Comparison of ENCODE assay signal across 23 cellular contexts in genomic region chr12:41466762-41467270, GRCh38.
DNase-seq lines count a peak whose midpoint lies in the region; ATAC-seq and TF ChIP-seq lines count a peak whose summit lies in the region.
"Had no signal": no experiment of that assay in that cellular context is flagged by ENCODE, and none has a peak within 500 bp of the region (broad histone marks: within the 10 kb centered on the region; RNA-seq: fewer than 3 reads in every experiment).

No MANE protein-coding gene starts in this region.

- no peak overlapping the region for H3K23ac ChIP-seq in H9 (ENCODE audit: insufficient read length, low read depth, low read length)

- no peaks in the 10 kb centered on the region for H3K27me3 Mint-ChIP-seq in H9 (ENCODE audit: low read depth)
- peaks cover 0 to 3% (median 0%) of the 10 kb centered on the region in 5 donors for H3K27me3 Mint-ChIP-seq in naive thymus-derived CD8-positive, alpha-beta T cell
- H3K27me3 Mint-ChIP-seq: activated naive CD8-positive, alpha-beta T cell treated with anti-CD3 and anti-CD28 coated beads, Interleukin-2, amount 50 U/mL, for 24 hours; stimulated activated naive CD8-positive, alpha-beta T cell treated with anti-CD3 and anti-CD28 coated beads, Interleukin-15, amount 100 ng/mL, for 72 hours had no signal

- H3K9me3 ChIP-seq in H9 (ENCODE audit: control insufficient read depth, low read depth, low read length): no peaks in the 10 kb centered on the region
- no peaks in the 10 kb centered on the region for H3K9me3 ChIP-seq in ovary
- H3K9me3 ChIP-seq: BLaER1, body of pancreas, lower lobe of right lung, tibial nerve had no signal

- no peaks in the 10 kb centered on the region for H3K9me3 Mint-ChIP-seq in H9
- H3K9me3 Mint-ChIP-seq in naive thymus-derived CD8-positive, alpha-beta T cell: peaks cover 0 to 3% (median 0%) of the 10 kb centered on the region in 9 donors
- H3K9me3 Mint-ChIP-seq: activated naive CD8-positive, alpha-beta T cell treated with anti-CD3 and anti-CD28 coated beads, Interleukin-2, amount 50 U/mL, for 24 hours; stimulated activated naive CD8-positive, alpha-beta T cell treated with anti-CD3 and anti-CD28 coated beads, Interleukin-15, amount 100 ng/mL, for 72 hours; T-helper 2 cell treated with Interferon-gamma antibody and Interleukin-4, amounts not matched to agents 5 μg/mL and 100 μg/mL, for 36 hours had no signal

- no peak overlapping the region for H2BK20ac ChIP-seq in H9 (ENCODE audit: low read depth, low read length, poor library complexity, severe bottlenecking)

- no peak overlapping the region for H4K5ac ChIP-seq in H9 (ENCODE audit: insufficient read length, low read depth, low read length)

- no peak overlapping the region for H3K4me2 ChIP-seq in H9 (ENCODE audit: insufficient read depth, insufficient read length, low read length)
- H3K4me2 ChIP-seq: BLaER1 had no signal

- H3K23me2 ChIP-seq in H9 (ENCODE audit: insufficient read length, low read depth, low read length, poor library complexity, severe bottlenecking): no peaks in the 10 kb centered on the region

- no peak overlapping the region for H2AFZ ChIP-seq in H9 (ENCODE audit: low read length)

- TF ChIP-seq EP300 in ovary (IDR thresholded peaks at IDR 0.05): no peak

- H2BK120ac ChIP-seq in H9 (ENCODE audit: low read depth, low read length, poor library complexity, severe bottlenecking): no peak overlapping the region

- no peaks in the 10 kb centered on the region for H3K79me1 ChIP-seq in H9 (ENCODE audit: insufficient read depth, low read depth, low read length, poor library complexity, severe bottlenecking)

- H3K4me1 ChIP-seq in H9 (ENCODE audit: insufficient read depth, low read length) (peaks cover 6% of the 10 kb centered on the region; the same call in 1 of the 2 replicates), ovary (ENCODE audit: insufficient read depth) (no peaks in the 10 kb centered on the region)
- H3K4me1 ChIP-seq: body of pancreas, lower lobe of right lung, tibial nerve had no signal

- WGBS in H9 (ENCODE audit: extremely low coverage, insufficient read length, low lambda C conversion rate): no CpG with 5 or more reads among the region's 5 CpGs
- WGBS in ovary, 3 donors: 89 to 96% (median 96%) methylated on average over 5 of the region's 5 CpGs

- no peak for ATAC-seq in GM21576 (IDR thresholded peaks at IDR 0.05; ENCODE audit: unreplicated experiment)
- no peak for ATAC-seq in naive thymus-derived CD8-positive, alpha-beta T cell
- ATAC-seq: activated naive CD8-positive, alpha-beta T cell treated with anti-CD3 and anti-CD28 coated beads, Interleukin-2, amount 50 U/mL, for 24 hours; body of pancreas; lower lobe of right lung; SK-N-SH treated with all-trans-retinoic acid at 6 μM for 48 hours; stimulated activated naive CD8-positive, alpha-beta T cell treated with anti-CD3 and anti-CD28 coated beads, Interleukin-15, amount 100 ng/mL, for 72 hours had no signal

- H3K27ac ChIP-seq in H9 (ENCODE audit: insufficient read length, low read depth, low read length) (no peak overlapping the region), ovary (no peak overlapping the region)
- H3K27ac ChIP-seq: BLaER1, body of pancreas, lower lobe of right lung, skin epidermis, tibial nerve had no signal

- no peak overlapping the region for H3K56ac ChIP-seq in H9 (ENCODE audit: insufficient read length, low read depth, low read length)

- H2BK5ac ChIP-seq in H9 (ENCODE audit: insufficient read length, low read length): no peak overlapping the region

- H3K4me3 Mint-ChIP-seq in H9: no peak overlapping the region
- H3K4me3 Mint-ChIP-seq in naive thymus-derived CD8-positive, alpha-beta T cell: no peak overlapping the region
- H3K4me3 Mint-ChIP-seq: activated naive CD8-positive, alpha-beta T cell treated with anti-CD3 and anti-CD28 coated beads, Interleukin-2, amount 50 U/mL, for 24 hours; stimulated activated naive CD8-positive, alpha-beta T cell treated with anti-CD3 and anti-CD28 coated beads, Interleukin-15, amount 100 ng/mL, for 72 hours; T-helper 2 cell treated with Interferon-gamma antibody and Interleukin-4, amounts not matched to agents 5 μg/mL and 100 μg/mL, for 36 hours had no signal

- TF ChIP-seq CTCF in H9 (conservative IDR thresholded peaks at IDR 0.05) (no peak), ovary (IDR thresholded peaks at IDR 0.05) (no peak)

- H3K14ac ChIP-seq in H9 (ENCODE audit: insufficient read depth, low read length): no peak overlapping the region

- no peaks in the 10 kb centered on the region for H3K36me3 Mint-ChIP-seq in H9 (ENCODE audit: insufficient read depth in 1 of 3, low read depth in 3 of 3)
- no peaks in the 10 kb centered on the region for H3K36me3 Mint-ChIP-seq in naive thymus-derived CD8-positive, alpha-beta T cell

- H2AK5ac ChIP-seq in H9 (ENCODE audit: insufficient read length, low read length): no peak overlapping the region

- no peaks in the 10 kb centered on the region for H4K20me1 ChIP-seq in H9 (ENCODE audit: control insufficient read depth, insufficient read depth, insufficient read length)
- H4K20me1 ChIP-seq: BLaER1 had no signal

- H3K27me3 ChIP-seq in H9 (ENCODE audit: insufficient read depth, low read length): no peaks in the 10 kb centered on the region
- no peaks in the 10 kb centered on the region for H3K27me3 ChIP-seq in ovary
- H3K27me3 ChIP-seq: BLaER1, body of pancreas, tibial nerve had no signal

- DNase-seq in H9 (peak; percentile 51), SK-MEL-5 (ENCODE audit: low read depth, low spot score) (peak; percentile 6), iPS-NIHi11 (ENCODE audit: low spot score) (peak; percentile 32), pons (ENCODE audit: low spot score) (peak; percentile 32), ovary (no peak)
- no peak for DNase-seq in naive thymus-derived CD8-positive, alpha-beta T cell
- DNase-seq: activated CD4-positive, alpha-beta T cell treated with anti-CD3 and anti-CD28 coated beads for 48 hours; activated gamma-delta T cell; activated naive CD8-positive, alpha-beta T cell treated with anti-CD3 and anti-CD28 coated beads, Interleukin-2, amount 50 U/mL, for 24 hours; activated T-cell treated with anti-CD3 and anti-CD28 coated beads, Interleukin-2, amount 50 U/mL, for 1 hour; glutamatergic neuron; lower lobe of right lung; NCI-H1436; NCI-H2107; NCI-H446 treated with DMSO at 0.1 percent for 48 hours; stimulated activated naive CD8-positive, alpha-beta T cell treated with anti-CD3 and anti-CD28 coated beads, Interleukin-15, amount 100 ng/mL, for 72 hours had no signal

- H4K8ac ChIP-seq in H9 (replicated peaks; ENCODE audit: insufficient read length, low read depth, low read length): no peak overlapping the region

- H3K36me3 ChIP-seq in ovary: no peaks in the 10 kb centered on the region
- H3K36me3 ChIP-seq: BLaER1, lower lobe of right lung, tibial nerve had no signal

- no peak overlapping the region for H3K4me3 ChIP-seq in ovary
- H3K4me3 ChIP-seq: BLaER1, body of pancreas, lower lobe of right lung, skin epidermis, tibial nerve had no signal

- no peak overlapping the region for H4K91ac ChIP-seq in H9 (ENCODE audit: insufficient read length, low read depth, low read length)

- H3K4ac ChIP-seq in H9 (ENCODE audit: low read depth, low read length): no peak overlapping the region

- H3K79me2 ChIP-seq in H9 (ENCODE audit: insufficient read depth, low read length): no peaks in the 10 kb centered on the region

- TF ChIP-seq POLR2A in ovary (IDR thresholded peaks at IDR 0.05): no peak

- no peak overlapping the region for H3K18ac ChIP-seq in H9 (ENCODE audit: insufficient read length, low read depth, low read length)

- no peak overlapping the region for H2BK12ac ChIP-seq in H9 (ENCODE audit: insufficient read length, low read depth, low read length)

- H3K4me1 Mint-ChIP-seq in H9: peaks cover 27 to 34% of the 10 kb centered on the region in 2 experiments
- H3K4me1 Mint-ChIP-seq in naive thymus-derived CD8-positive, alpha-beta T cell: no peaks in the 10 kb centered on the region
- H3K4me1 Mint-ChIP-seq: activated naive CD8-positive, alpha-beta T cell treated with anti-CD3 and anti-CD28 coated beads, Interleukin-2, amount 50 U/mL, for 24 hours; stimulated activated naive CD8-positive, alpha-beta T cell treated with anti-CD3 and anti-CD28 coated beads, Interleukin-15, amount 100 ng/mL, for 72 hours had no signal

- H3K27ac Mint-ChIP-seq in H9: peak overlapping the region in 1 of 3 experiments; percentile 52; a peak in 1 of 7 replicates
- no peak overlapping the region for H3K27ac Mint-ChIP-seq in naive thymus-derived CD8-positive, alpha-beta T cell
- H3K27ac Mint-ChIP-seq: activated naive CD8-positive, alpha-beta T cell treated with anti-CD3 and anti-CD28 coated beads, Interleukin-2, amount 50 U/mL, for 24 hours; stimulated activated naive CD8-positive, alpha-beta T cell treated with anti-CD3 and anti-CD28 coated beads, Interleukin-15, amount 100 ng/mL, for 72 hours; T-helper 2 cell treated with Interferon-gamma antibody and Interleukin-4, amounts not matched to agents 5 μg/mL and 100 μg/mL, for 36 hours had no signal

- H3T11ph ChIP-seq in H9 (ENCODE audit: low read length): no peak overlapping the region

- no peak overlapping the region for H2BK15ac ChIP-seq in H9 (ENCODE audit: low read depth, low read length)

- H3K9ac ChIP-seq in H9 (ENCODE audit: extremely low read depth, insufficient read length, low read length): no peak overlapping the region
- H3K9ac ChIP-seq: BLaER1 had no signal

- POLR2A ChIA-PET in naive thymus-derived CD8-positive, alpha-beta T cell (lab: Charles Lee): no interaction called here

- in situ Hi-C loops in SK-MEL-5 (cut with HindIII; ENCODE audit: low pct_unique_long_range_greater_than_20kb, low sequenced_read_pairs): no loop called here

- intact Hi-C loops in ovary (cut with DNase I): no loop called here

Comparison
In these comparisons a context has a peak if more than half of its experiments do, and no peak if none do; other contexts are left out.
1. DNase-seq: peak in H9 (single experiment), SK-MEL-5 (single experiment), iPS-NIHi11 (single experiment) and pons (single experiment); none in ovary (0 of 5) and naive thymus-derived CD8-positive, alpha-beta T cell (0 of 10).